16 cellular contexts compared by ENCODE assay signal in the genomic region with DNA sequence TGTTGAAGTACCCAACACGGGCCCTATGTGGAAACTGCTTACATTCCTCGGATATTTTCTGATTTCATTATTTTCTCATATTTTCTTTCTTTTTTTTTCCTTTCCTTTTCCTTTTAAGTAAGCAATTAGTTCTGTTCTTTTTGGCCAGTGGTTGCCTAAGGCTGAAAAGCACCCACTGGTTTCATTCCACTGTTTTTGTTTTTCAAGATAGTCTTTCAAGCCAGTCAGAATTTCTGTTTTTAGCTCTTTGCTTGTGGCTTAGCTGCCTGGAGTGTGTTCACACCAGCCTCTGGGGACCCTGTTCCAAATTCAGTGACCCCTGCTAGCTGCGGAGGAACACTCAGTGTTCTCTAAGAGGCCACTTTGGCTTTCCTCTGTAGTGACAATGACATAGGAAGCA.
A peak's percentile ranks its signal among the peaks of the same experiment; 100 is the strongest.
DNase-seq lines count a peak whose midpoint lies in the region; ATAC-seq and TF ChIP-seq lines count a peak whose summit lies in the region.
"Had no signal": no experiment of that assay in that cellular context is flagged by ENCODE, and none has a peak within 500 bp of the region (broad histone marks: within the 10 kb centered on the region; RNA-seq: fewer than 3 reads in every experiment).

No MANE protein-coding gene starts in this region.

- H3K18ac ChIP-seq in mesendoderm (ENCODE audit: low read length), result no peak overlapping the region

- H3K4me1 ChIP-seq in stomach smooth muscle (ENCODE audit: control insufficient read depth, insufficient read depth, low read length) (peaks cover 89% of the 10 kb centered on the region), mesendoderm (ENCODE audit: control insufficient read depth, low read depth, low read length) (no peaks in the 10 kb centered on the region)

- H3K4me1 Mint-ChIP-seq in Calu3 (ENCODE audit: low read depth, unreplicated experiment) (peaks cover 65% of the 10 kb centered on the region), chondrocyte (ENCODE audit: low read depth) (peaks cover 65% of the 10 kb centered on the region)
- H3K4me1 Mint-ChIP-seq in activated T-cell treated with anti-CD3 and anti-CD28 coated beads, Interleukin-2, amount 50 U/mL, for 4 hours (ENCODE audit: low read depth), result no peaks in the 10 kb centered on the region
- H3K4me1 Mint-ChIP-seq: natural killer cell, T-cell had no signal

- no peak overlapping the region for H2BK5ac ChIP-seq in mesendoderm (ENCODE audit: low read length)

- H3K27ac ChIP-seq in layer of hippocampus (ENCODE audit: low read depth, low read length) (peak overlapping the region; percentile 75), stomach smooth muscle (ENCODE audit: low read length) (peak overlapping the region; percentile 82), mesendoderm (ENCODE audit: low read depth, low read length) (no peak overlapping the region)
- H3K27ac ChIP-seq: C4-2B had no signal

- no peaks in the 10 kb centered on the region for H3K9me3 ChIP-seq in stomach smooth muscle (ENCODE audit: control insufficient read depth in 2 of 2, low read length in 2 of 2)

- H3K36me3 Mint-ChIP-seq in Calu3 (ENCODE audit: insufficient read depth, unreplicated experiment), result peaks cover 10% of the 10 kb centered on the region
- peaks cover 9% of the 10 kb centered on the region for H3K36me3 Mint-ChIP-seq in chondrocyte (ENCODE audit: low read depth)
- no peaks in the 10 kb centered on the region for H3K36me3 Mint-ChIP-seq in activated T-cell treated with anti-CD3 and anti-CD28 coated beads, Interleukin-2, amount 50 U/mL, for 4 hours (ENCODE audit: insufficient read depth)
- H3K36me3 Mint-ChIP-seq: natural killer cell, T-cell had no signal

- peaks cover 44 to 55% of the 10 kb centered on the region in 2 donors for H3K36me3 ChIP-seq in stomach smooth muscle (ENCODE audit: control insufficient read depth in 2 of 2, insufficient read depth in 2 of 2, low read length in 2 of 2)
- H3K36me3 ChIP-seq in mesendoderm (ENCODE audit: control insufficient read depth, insufficient read depth, low read length), result peaks cover 1% of the 10 kb centered on the region

- no peak overlapping the region for H4K5ac ChIP-seq in mesendoderm (ENCODE audit: low read length)

- CTCF ChIA-PET in Calu3 (lab: Charles Lee), result no interaction called here

- intact Hi-C loops in Calu3 (cut with micrococcal nuclease; ENCODE audit: unreplicated experiment), result loop anchor here (5.0 kb wide), 1 partner anchor 54 kb away; no protein-coding TSS in a partner anchor

- H3K9me3 Mint-ChIP-seq in Calu3 (ENCODE audit: low read depth, unreplicated experiment), result no peaks in the 10 kb centered on the region
- no peaks in the 10 kb centered on the region for H3K9me3 Mint-ChIP-seq in chondrocyte (ENCODE audit: low read depth)
- H3K9me3 Mint-ChIP-seq in activated T-cell treated with anti-CD3 and anti-CD28 coated beads, Interleukin-2, amount 50 U/mL, for 4 hours, result no peaks in the 10 kb centered on the region
- H3K9me3 Mint-ChIP-seq: natural killer cell, T-cell had no signal

- no peak overlapping the region for H3K56ac ChIP-seq in mesendoderm (ENCODE audit: low read length)

- no peak overlapping the region for H3K4ac ChIP-seq in mesendoderm (ENCODE audit: low read depth, low read length)

- H2BK120ac ChIP-seq in mesendoderm (ENCODE audit: low read depth, low read length), result no peak overlapping the region

- no peak overlapping the region for H3K9ac ChIP-seq in stomach smooth muscle (ENCODE audit: low read length in 2 of 2)
- no peak overlapping the region for H3K9ac ChIP-seq in mesendoderm (ENCODE audit: low read length)

- H3K4me2 ChIP-seq in mesendoderm (ENCODE audit: low read length), result no peak overlapping the region

- WGBS in mesendoderm (ENCODE audit: extremely low coverage, insufficient coverage, low lambda C conversion rate), result no CpG with 5 or more reads among the region's 3 CpGs

- no peak overlapping the region for H3K4me3 Mint-ChIP-seq in Calu3 (ENCODE audit: low read depth, unreplicated experiment)
- no peak overlapping the region for H3K4me3 Mint-ChIP-seq in chondrocyte (ENCODE audit: unreplicated experiment)
- H3K4me3 Mint-ChIP-seq in activated T-cell treated with anti-CD3 and anti-CD28 coated beads, Interleukin-2, amount 50 U/mL, for 4 hours, result no peak overlapping the region
- H3K4me3 Mint-ChIP-seq: natural killer cell, T-cell had no signal

- no peak overlapping the region for H2AK5ac ChIP-seq in mesendoderm (ENCODE audit: low read length)

- BruUV-seq in Calu3 (replicated peaks; lab: Mats Ljungman, UMichigan), result no TSS peak

- no peaks in the 10 kb centered on the region for H3K79me2 ChIP-seq in mesendoderm (ENCODE audit: control insufficient read depth, insufficient read depth, low read length)

- H3K27me3 ChIP-seq in layer of hippocampus (ENCODE audit: control insufficient read depth, insufficient read depth, low read length) (no peaks in the 10 kb centered on the region), stomach smooth muscle (ENCODE audit: control insufficient read depth in 1 of 2, insufficient read depth in 2 of 2, low read length in 2 of 2) (no peaks in the 10 kb centered on the region), mesendoderm (ENCODE audit: insufficient read depth, low read length, poor library complexity) (no peaks in the 10 kb centered on the region)

- H3K4me3 ChIP-seq in stomach smooth muscle (ENCODE audit: low read length in 2 of 2), result no peak overlapping the region
- no peak overlapping the region for H3K4me3 ChIP-seq in mesendoderm (ENCODE audit: low read length)

- H3K27ac Mint-ChIP-seq in Calu3 (ENCODE audit: unreplicated experiment) (peak overlapping the region; percentile 83), chondrocyte (ENCODE audit: unreplicated experiment) (peak overlapping the region; percentile 87)
- H3K27ac Mint-ChIP-seq: natural killer cell, T-cell had no signal

- no peak overlapping the region for H2BK15ac ChIP-seq in mesendoderm (replicated peaks; ENCODE audit: low read depth)

- TF ChIP-seq CTCF in Calu3 (IDR thresholded peaks at IDR 0.05; ENCODE audit: unreplicated experiment) (no peak), chondrocyte (IDR thresholded peaks at IDR 0.05) (no peak)

- no peak overlapping the region for H4K8ac ChIP-seq in mesendoderm (ENCODE audit: low read depth, low read length)

- no peaks in the 10 kb centered on the region for H3K79me1 ChIP-seq in mesendoderm (ENCODE audit: low read length)

- no peak for ATAC-seq in activated T-cell treated with anti-CD3 and anti-CD28 coated beads, Interleukin-2, amount 50 U/mL, for 4 hours
- ATAC-seq: natural killer cell, T-cell had no signal

- DNase-seq in Calu3, result no peak
- no peak for DNase-seq in chondrocyte (ENCODE audit: low spot score)
- DNase-seq in mesendoderm, result no peak
- no peak for DNase-seq in OCI-M1 (lab: John Stamatoyannopoulos, UW)
- DNase-seq in NCI-H1930 (lab: John Stamatoyannopoulos, UW), result no peak
- no peak for DNase-seq in activated T-cell treated with anti-CD3 and anti-CD28 coated beads, Interleukin-2, amount 50 U/mL, for 4 hours
- DNase-seq: activated CD4-positive, CD25-positive, alpha-beta regulatory T cell treated with anti-CD3 and anti-CD28 coated beads, Interleukin-2, amount 50 U/mL, for 72 hours; central memory CD4-positive, alpha-beta T cell; natural killer cell; NCI-H1048; NCI-H446 treated with DMSO at 0.1 percent for 48 hours; stimulated activated CD4-positive, alpha-beta T cell treated with anti-CD3 and anti-CD28 coated beads, Interleukin-12 subunit alpha, Interleukin-12 subunit beta, amount 100 ng/mL, for 4 hours; T-cell had no signal

- no peak overlapping the region for H3K23ac ChIP-seq in mesendoderm (ENCODE audit: low read length)

- no peaks in the 10 kb centered on the region for H3K27me3 Mint-ChIP-seq in Calu3 (ENCODE audit: unreplicated experiment)
- no peaks in the 10 kb centered on the region for H3K27me3 Mint-ChIP-seq in chondrocyte (ENCODE audit: low read depth)
- peaks cover 19% of the 10 kb centered on the region for H3K27me3 Mint-ChIP-seq in activated T-cell treated with anti-CD3 and anti-CD28 coated beads, Interleukin-2, amount 50 U/mL, for 4 hours (ENCODE audit: low read depth)
